In the genomic region with DNA sequence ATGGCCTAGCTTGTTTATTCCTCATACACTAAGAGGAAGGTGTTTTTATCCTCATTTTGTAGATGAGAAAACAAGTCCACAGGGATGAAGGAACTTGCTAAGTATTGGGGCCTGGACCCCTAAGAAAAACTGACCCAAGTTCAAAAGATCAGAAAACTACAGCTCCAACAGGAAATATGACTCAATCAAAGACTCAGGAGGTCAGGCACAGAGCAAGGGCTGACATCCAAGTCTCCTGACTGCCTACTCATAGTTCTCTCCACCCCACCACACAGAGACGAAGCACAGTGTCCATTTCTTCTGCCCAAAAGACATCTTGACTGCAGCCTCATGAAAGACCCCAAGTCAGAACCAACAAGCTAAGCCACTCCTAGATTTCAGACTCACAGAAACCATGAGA, we compare ENCODE assay signal across 9 cellular contexts. TPM values are rescaled to one million over a fixed set of nuclear protein-coding genes. Genes with fewer than 3 reads are reported as not detected.
A peak's percentile ranks its signal among the peaks of the same experiment; 100 is the strongest.
DNase-seq lines count a peak whose midpoint lies in the region; ATAC-seq, FAIRE-seq and TF ChIP-seq lines count a peak whose summit lies in the region.
"Had no signal": no experiment of that assay in that cellular context is flagged by ENCODE, and none has a peak within 500 bp of the region (broad histone marks: within the 10 kb centered on the region; RNA-seq: fewer than 3 reads in every experiment).

No MANE protein-coding gene starts in this region.

- H3K27me3 Mint-ChIP-seq in activated CD8-positive, alpha-beta memory T cell treated with anti-CD3 and anti-CD28 coated beads, Interleukin-2, amount 10 ng/mL, durations not matched to agents 7 days and 5 days, result peaks cover 3% of the 10 kb centered on the region

- H3K79me2 ChIP-seq in GM12878 (ENCODE audit: control insufficient read depth, insufficient read depth, low read length), result no peaks in the 10 kb centered on the region
- H3K79me2 ChIP-seq in keratinocyte (ENCODE audit: control insufficient read depth, insufficient read depth, low read length), result no peaks in the 10 kb centered on the region

- POLR2A ChIA-PET in GM12878 (lab: Charles Lee), result no interaction called here

- BruUV-seq in GM12878 (replicated peaks; lab: Mats Ljungman, UMichigan), result no TSS peak

- TF ChIP-seq EP300 in GM12878 (IDR thresholded peaks at IDR 0.05; ENCODE audit: borderline replicate concordance in 1 of 2, control insufficient read depth in 1 of 2, low read depth in 2 of 2, low read length in 2 of 2), result no peak

- H3K9me3 ChIP-seq in GM12878 (replicated peaks; ENCODE audit: control insufficient read depth, insufficient read depth, low read length), result no peaks in the 10 kb centered on the region
- H3K9me3 ChIP-seq in keratinocyte (ENCODE audit: control insufficient read depth, low read depth, low read length), result no peaks in the 10 kb centered on the region
- no peaks in the 10 kb centered on the region for H3K9me3 ChIP-seq in thoracic aorta

- DNase-seq in activated CD8-positive, alpha-beta memory T cell treated with anti-CD3 and anti-CD28 coated beads, Interleukin-2, amount 10 ng/mL, durations not matched to agents 7 days and 5 days, result peak; percentile 46
- no peak for DNase-seq in activated CD8-positive, alpha-beta memory T cell treated with anti-CD3 and anti-CD28 coated beads for 24 hours
- DNase-seq in GM12878 (ENCODE audit: low read depth, low spot score) (no peak), keratinocyte (ENCODE audit: low read depth, low spot score) (no peak), thoracic aorta (ENCODE audit: low spot score) (no peak), iPS-NIHi7 (ENCODE audit: extremely low spot score) (no peak), mesenteric fat pad (ENCODE audit: low spot score) (no peak)
- no peak for DNase-seq in activated CD4-positive, CD25-positive, alpha-beta regulatory T cell treated with anti-CD3 and anti-CD28 coated beads, Interleukin-2, amount 50 U/mL, for 72 hours
- DNase-seq: nucleus accumbens had no signal

- CTCF ChIA-PET in activated CD8-positive, alpha-beta memory T cell treated with anti-CD3 and anti-CD28 coated beads, Interleukin-2, amount 10 ng/mL, durations not matched to agents 7 days and 5 days (lab: Charles Lee), result interaction anchor here (1.0 to 1.2 kb wide), 2 partner anchors 17 to 78 kb away, joined by 3 read pairs; no protein-coding TSS in a partner anchor
- CTCF ChIA-PET in GM12878 (lab: Yijun Ruan, JAX), result interaction anchor here (0.9 kb wide), 1 partner anchor 32 kb away, joined by 4 read pairs; no protein-coding TSS in a partner anchor

- FAIRE-seq in GM12878 (lab: Jason Lieb, UNC) (no peak), keratinocyte (lab: Jason Lieb, UNC) (peak; percentile 49)

- RAD21 ChIA-PET in GM12878 (lab: Charles Lee; ENCODE audit: unreplicated experiment), result no interaction called here

- H3K4me3 ChIP-seq in GM12878 (no peak overlapping the region), keratinocyte (ENCODE audit: control insufficient read depth in 2 of 3, extremely low read depth in 1 of 3, insufficient read depth in 2 of 3, low read depth in 1 of 3, low read length in 3 of 3) (no peak overlapping the region), thoracic aorta (no peak overlapping the region)

- no peak for TF ChIP-seq POLR2A in GM12878 (IDR thresholded peaks at IDR 0.05; ENCODE audit: low read depth, low read length)

- H3K4me1 Mint-ChIP-seq in activated CD8-positive, alpha-beta memory T cell treated with anti-CD3 and anti-CD28 coated beads, Interleukin-2, amount 10 ng/mL, durations not matched to agents 7 days and 5 days, result peaks cover 8% of the 10 kb centered on the region

- H3K27ac ChIP-seq in GM12878 (ENCODE audit: control insufficient read depth, insufficient read depth) (no peak overlapping the region), keratinocyte (ENCODE audit: control insufficient read depth, insufficient read depth, low read length) (peak overlapping the region; percentile 25), thoracic aorta (peak overlapping the region; percentile 7 to 72)

- H4K20me1 ChIP-seq in GM12878 (ENCODE audit: control insufficient read depth, insufficient read depth) (no peaks in the 10 kb centered on the region), keratinocyte (ENCODE audit: control insufficient read depth, extremely low read depth, insufficient read depth, low read length) (no peaks in the 10 kb centered on the region)

- no peaks in the 10 kb centered on the region for H3K36me3 ChIP-seq in GM12878 (ENCODE audit: control insufficient read depth in 2 of 2, insufficient read depth in 2 of 2, low read length in 1 of 2)
- H3K36me3 ChIP-seq in keratinocyte (ENCODE audit: control insufficient read depth in 2 of 2, extremely low read depth in 1 of 2, insufficient read depth in 2 of 2, low read length in 2 of 2), result no peaks in the 10 kb centered on the region
- H3K36me3 ChIP-seq in thoracic aorta, result no peaks in the 10 kb centered on the region

- TF ChIP-seq CTCF in GM12878 (IDR thresholded peaks at IDR 0.05 in 2 of 3, conservative IDR thresholded peaks at IDR 0.05 in 1 of 3; ENCODE audit: control insufficient read depth in 2 of 3, extremely low read depth in 1 of 3, insufficient read depth in 1 of 3, low read depth in 3 of 3, low read length in 3 of 3) (no peak), keratinocyte (optimal IDR thresholded peaks at IDR 0.05 in 1 of 3, IDR thresholded peaks at IDR 0.05 in 1 of 3, conservative IDR thresholded peaks at IDR 0.05 in 1 of 3; ENCODE audit: extremely low read depth in 1 of 3, insufficient read depth in 2 of 3, low read length in 3 of 3) (no peak), thoracic aorta (IDR thresholded peaks at IDR 0.05) (no peak)

- SMC1A ChIA-PET in GM12878 (lab: Charles Lee; ENCODE audit: uncharacterized antibody, unreplicated experiment), result interaction anchor here (0.6 kb wide), 1 partner anchor 161 kb away, joined by 3 read pairs; no protein-coding TSS in a partner anchor

- no peaks in the 10 kb centered on the region for H3K9me1 ChIP-seq in keratinocyte (ENCODE audit: control insufficient read depth, extremely low read depth, insufficient read depth, low read length)

- in situ Hi-C loops in GM12878 (cut with MboI), result no loop called here

- H3K27me3 ChIP-seq in GM12878 (replicated peaks in 1 of 2; ENCODE audit: control insufficient read depth in 2 of 2, insufficient read depth in 2 of 2, low read length in 1 of 2), result no peaks in the 10 kb centered on the region; a peak in 3 of 4 replicates
- no peaks in the 10 kb centered on the region for H3K27me3 ChIP-seq in keratinocyte (ENCODE audit: control insufficient read depth, extremely low read depth, insufficient read depth, low read length)
- H3K27me3 ChIP-seq in thoracic aorta (replicated peaks; ENCODE audit: insufficient read depth), result no peaks in the 10 kb centered on the region

- no peaks in the 10 kb centered on the region for H3K4me1 ChIP-seq in GM12878 (ENCODE audit: control insufficient read depth, insufficient read depth, low read length)
- peaks cover 35% of the 10 kb centered on the region for H3K4me1 ChIP-seq in keratinocyte (ENCODE audit: control insufficient read depth, extremely low read depth, insufficient read depth, low read length)
- H3K4me1 ChIP-seq in thoracic aorta (ENCODE audit: control insufficient read depth in 1 of 2, low read depth in 2 of 2), result peaks cover 22 to 41% of the 10 kb centered on the region in 2 donors

- peak; percentile 51 for ATAC-seq in activated CD8-positive, alpha-beta memory T cell treated with anti-CD3 and anti-CD28 coated beads, Interleukin-2, amount 10 ng/mL, durations not matched to agents 7 days and 5 days
- ATAC-seq in GM12878 (0 out of 3 replicates have a peak, but pooled peaks have one; percentile 23), thoracic aorta (ENCODE audit: insufficient number of reproducible peaks, low FRiP score, low read depth) (no peak)

- H3K4me3 Mint-ChIP-seq in activated CD8-positive, alpha-beta memory T cell treated with anti-CD3 and anti-CD28 coated beads, Interleukin-2, amount 10 ng/mL, durations not matched to agents 7 days and 5 days, result no peak overlapping the region

- no peaks in the 10 kb centered on the region for H3K9me3 Mint-ChIP-seq in activated CD8-positive, alpha-beta memory T cell treated with anti-CD3 and anti-CD28 coated beads, Interleukin-2, amount 10 ng/mL, durations not matched to agents 7 days and 5 days (ENCODE audit: low read depth)

- intact Hi-C loops in GM12878 (cut with micrococcal nuclease; ENCODE audit: unreplicated experiment), result no loop called here

- H3K36me3 Mint-ChIP-seq in activated CD8-positive, alpha-beta memory T cell treated with anti-CD3 and anti-CD28 coated beads, Interleukin-2, amount 10 ng/mL, durations not matched to agents 7 days and 5 days, result no peaks in the 10 kb centered on the region

- no peak overlapping the region for H3K27ac Mint-ChIP-seq in activated CD8-positive, alpha-beta memory T cell treated with anti-CD3 and anti-CD28 coated beads, Interleukin-2, amount 10 ng/mL, durations not matched to agents 7 days and 5 days

- 11% methylated on average over 1 of the region's 1 CpG for WGBS in GM12878 (ENCODE audit: insufficient coverage, insufficient replicate concordance, low lambda C conversion rate, missing lambda C conversion rate)

- no peak overlapping the region for H2AFZ ChIP-seq in GM12878 (ENCODE audit: control insufficient read depth, low read depth, low read length)
- H2AFZ ChIP-seq in keratinocyte (ENCODE audit: control insufficient read depth, low read length), result no peak overlapping the region

- H3K4me2 ChIP-seq in GM12878 (ENCODE audit: control insufficient read depth, insufficient read depth), result no peak overlapping the region
- peak overlapping the region; percentile 17 for H3K4me2 ChIP-seq in keratinocyte (ENCODE audit: control insufficient read depth, extremely low read depth, insufficient read depth, low read depth, low read length)

- H3K9ac ChIP-seq in GM12878 (ENCODE audit: control insufficient read depth, insufficient read depth, low read length) (no peak overlapping the region), keratinocyte (ENCODE audit: control insufficient read depth, extremely low read depth, insufficient read depth, low read length) (no peak overlapping the region)

- dilution Hi-C loops in keratinocyte (cut with MboI; ENCODE audit: extremely low pct_ligation_motif_present, low sequenced_read_pairs), result no loop called here

- TF ChIP-seq RAD21 in GM12878 (IDR thresholded peaks at IDR 0.05; ENCODE audit: insufficient read depth, low read depth, low read length), result no peak

RNA-seq across cellular contexts. Expression of a gene that starts 26.9 kb away (rescaled TPM):
- total RNA-seq in activated CD8-positive, alpha-beta memory T cell treated with anti-CD3 and anti-CD28 coated beads, Interleukin-2, amount 10 ng/mL, durations not matched to agents 7 days and 5 days, result 1 to 10 TPM; 4.1 to 5.5 TPM
- 22.9 and 27.2 TPM in 2 replicates for total RNA-seq in GM12878 (2013; cell fraction: nucleolus; rRNA removed)
- total RNA-seq in GM12878 (2014; rRNA removed), result 0.96 and 1.7 TPM in 2 replicates
- 2.4 and 2.5 TPM in 2 replicates for total RNA-seq in GM12878 (2014; rRNA removed; fragmentation: Illumina TruSeq; extraction: Trizol)
- 2.2 and 2.3 TPM in 2 replicates for total RNA-seq in GM12878 (2021)
- 1.2 TPM for polyA plus RNA-seq in GM12878 (2011; ENCODE audit: low read depth)
- 9.7 and 10.0 TPM in 2 replicates for polyA plus RNA-seq in GM12878 (2011; rRNA removed)
- 4.8 and 5.5 TPM in 2 replicates for polyA plus RNA-seq in GM12878 (2011; cell fraction: cytosol; rRNA removed)
- polyA plus RNA-seq in GM12878 (2011; cell fraction: nucleus; rRNA removed), result 10.0 and 11.6 TPM in 2 replicates
- polyA plus RNA-seq in GM12878 (2012), result 1.6 and 1.7 TPM in 2 replicates
- 2.7 and 3.9 TPM in 2 replicates for polyA plus RNA-seq in GM12878 (2014; fragmentation: Illumina TruSeq; extraction: Trizol)
- polyA plus RNA-seq in GM12878 (2014; fragmentation: Nextera tagmentation; extraction: Ambion mirVana), result under 1 TPM; 0.43 to 0.88 TPM
- 2.3 and 2.5 TPM in 2 replicates for polyA plus RNA-seq in GM12878 (2014; rRNA removed)
- 1 to 10 TPM; 4.1 to 6.3 TPM for polyA plus RNA-seq in GM12878 (2016; fragmentation: Nextera tagmentation; extraction: Ambion mirVana)
- polyA minus RNA-seq in GM12878 (2011; rRNA and poly(A)+ RNA removed), result 6.4 and 7.5 TPM in 2 replicates
- polyA minus RNA-seq in GM12878 (2011; cell fraction: cytosol; rRNA and poly(A)+ RNA removed), result 2.0 and 5.9 TPM in 2 replicates
- 4.8 and 10.6 TPM in 2 replicates for polyA minus RNA-seq in GM12878 (2011; cell fraction: nucleus; rRNA and poly(A)+ RNA removed)
- polyA plus RNA-seq in keratinocyte, result 348 to 381 TPM (median 370 TPM) in 3 replicates
- 470 TPM for polyA plus RNA-seq in keratinocyte (2011; ENCODE audit: low read depth)
- 448 and 582 TPM in 2 replicates for polyA plus RNA-seq in keratinocyte (2011; cell fraction: cytosol; rRNA removed)
- polyA plus RNA-seq in keratinocyte (2011; cell fraction: nucleus; rRNA removed), result 562 and 605 TPM in 2 replicates
- 162 and 249 TPM in 2 replicates for polyA plus RNA-seq in keratinocyte (2012; ENCODE audit: low replicate concordance)
- polyA minus RNA-seq in keratinocyte, result 94.6 to 233 TPM (median 200 TPM) in 3 replicates
- polyA minus RNA-seq in keratinocyte (2011; cell fraction: cytosol; rRNA and poly(A)+ RNA removed), result 239 TPM
- polyA minus RNA-seq in keratinocyte (2011; cell fraction: nucleus; rRNA and poly(A)+ RNA removed), result 234 and 444 TPM in 2 replicates
- 1,000 to 10,000 TPM in 1 of 2 donors, 100 to 1,000 TPM in 1; 927 to 1,440 TPM for total RNA-seq in thoracic aorta
- 154 TPM for total RNA-seq in mesenteric fat pad
